1 cellular context compared by ENCODE assay signal in the genomic region with DNA sequence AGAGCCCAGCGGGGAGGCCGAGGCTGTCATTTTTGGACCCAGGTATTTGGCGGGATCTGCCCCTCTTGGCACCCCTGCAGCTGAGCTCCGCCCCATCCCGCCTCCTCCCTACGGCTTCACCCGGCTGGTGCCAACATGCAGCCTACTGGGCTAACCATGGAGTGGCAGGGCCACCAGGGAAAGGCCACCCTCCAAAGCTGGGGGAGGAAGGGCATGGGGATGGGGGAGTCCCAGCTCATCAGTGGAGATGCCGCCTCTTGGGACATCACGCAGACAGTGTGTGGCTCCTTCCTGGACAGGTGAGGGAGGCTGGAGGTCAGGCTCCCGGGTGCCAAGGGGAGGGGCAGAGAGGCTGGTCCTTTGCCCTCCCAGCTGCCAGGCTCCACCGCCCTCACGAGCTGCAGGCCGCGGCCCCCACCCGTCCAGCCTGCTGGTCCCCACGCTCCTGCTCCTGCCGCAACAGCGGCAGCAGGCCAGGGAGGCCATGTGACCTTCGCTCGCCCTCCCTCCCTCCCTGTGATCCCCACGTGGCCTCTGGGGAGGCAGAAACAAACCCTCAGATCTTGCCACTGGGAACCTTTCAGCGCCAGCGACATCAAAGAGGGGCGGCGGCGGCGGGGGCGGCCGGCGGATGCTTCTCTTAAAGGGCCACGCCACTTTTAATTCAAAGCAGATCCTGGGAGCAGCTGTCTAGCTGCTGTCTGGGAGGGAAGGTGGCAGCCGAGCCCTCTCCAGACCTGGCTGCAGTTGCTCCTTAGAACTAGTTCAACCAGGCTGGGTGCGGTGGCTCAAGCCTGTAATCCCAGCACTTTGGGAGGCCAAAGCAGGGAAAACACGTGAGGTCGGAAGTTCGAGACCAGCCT.
A peak's percentile ranks its signal among the peaks of the same experiment; 100 is the strongest.
TF ChIP-seq lines count a peak whose summit lies in the region.

No MANE protein-coding gene starts in this region.

TF ChIP-seq in WTC11, 78 proteins besides CTCF, POLR2A, EP300 and RAD21 (continued from another document):
- TF ChIP-seq AR (CRISPR knock-in tag; IDR thresholded peaks at IDR 0.05) (no peak), PRRX2 (CRISPR knock-in tag; IDR thresholded peaks at IDR 0.05) (no peak), GRHL2 (CRISPR knock-in tag; IDR thresholded peaks at IDR 0.05; ENCODE audit: insufficient replicate concordance, severe bottlenecking) (no peak), ZNF423 (CRISPR knock-in tag; IDR thresholded peaks at IDR 0.05) (no peak), JAZF1 (CRISPR knock-in tag; IDR thresholded peaks at IDR 0.05) (no peak), NR3C1 (CRISPR knock-in tag; conservative IDR thresholded peaks at IDR 0.05; ENCODE audit: low read depth) (no peak), RELA (CRISPR knock-in tag; IDR thresholded peaks at IDR 0.05; ENCODE audit: borderline replicate concordance) (no peak), GABPB1 (CRISPR knock-in tag; IDR thresholded peaks at IDR 0.05) (peak; percentile 82), USF1 (CRISPR knock-in tag; IDR thresholded peaks at IDR 0.05) (peak; percentile 94), CBFB (CRISPR knock-in tag; IDR thresholded peaks at IDR 0.05; ENCODE audit: low read depth) (no peak), NFATC4 (CRISPR knock-in tag; IDR thresholded peaks at IDR 0.05) (no peak), SMAD3 (CRISPR knock-in tag; IDR thresholded peaks at IDR 0.05; ENCODE audit: borderline replicate concordance) (no peak), ESRRA (CRISPR knock-in tag; IDR thresholded peaks at IDR 0.05; ENCODE audit: borderline replicate concordance) (no peak), ZMAT4 (CRISPR knock-in tag; IDR thresholded peaks at IDR 0.05) (no peak), NFE2L1 (CRISPR knock-in tag; IDR thresholded peaks at IDR 0.05) (no peak), ATF3 (CRISPR knock-in tag; conservative IDR thresholded peaks at IDR 0.05) (no peak), ZNF317 (CRISPR knock-in tag; IDR thresholded peaks at IDR 0.05; ENCODE audit: borderline replicate concordance, low read depth) (no peak), JUN (CRISPR knock-in tag; IDR thresholded peaks at IDR 0.05) (no peak), IRF2 (CRISPR knock-in tag; IDR thresholded peaks at IDR 0.05; ENCODE audit: borderline replicate concordance, low read depth) (no peak), HMGA2 (CRISPR knock-in tag; IDR thresholded peaks at IDR 0.05) (no peak), FOXK1 (CRISPR knock-in tag; IDR thresholded peaks at IDR 0.05) (peak; percentile 62; the same call in 1 of the 2 replicates), IRF1 (CRISPR knock-in tag; IDR thresholded peaks at IDR 0.05) (no peak), CREM (CRISPR knock-in tag; IDR thresholded peaks at IDR 0.05) (no peak), TP53 (CRISPR knock-in tag; IDR thresholded peaks at IDR 0.05) (no peak), MYBL2 (CRISPR knock-in tag; IDR thresholded peaks at IDR 0.05) (no peak), ARID4B (CRISPR knock-in tag; IDR thresholded peaks at IDR 0.05; ENCODE audit: borderline replicate concordance) (no peak), E2F4 (CRISPR knock-in tag; IDR thresholded peaks at IDR 0.05; ENCODE audit: borderline replicate concordance, low read depth) (no peak), ATF1 (CRISPR knock-in tag; IDR thresholded peaks at IDR 0.05) (no peak), GTF2I (CRISPR knock-in tag; conservative IDR thresholded peaks at IDR 0.05) (no peak), TEAD4 (CRISPR knock-in tag; IDR thresholded peaks at IDR 0.05) (no peak)
- TF ChIP-seq, protein P1, sequence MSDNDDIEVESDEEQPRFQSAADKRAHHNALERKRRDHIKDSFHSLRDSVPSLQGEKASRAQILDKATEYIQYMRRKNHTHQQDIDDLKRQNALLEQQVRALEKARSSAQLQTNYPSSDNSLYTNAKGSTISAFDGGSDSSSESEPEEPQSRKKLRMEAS (CRISPR knock-in tag; IDR thresholded peaks at IDR 0.05), result peak; percentile 82; the same call in 1 of the 2 replicates
- TF ChIP-seq, protein P2, sequence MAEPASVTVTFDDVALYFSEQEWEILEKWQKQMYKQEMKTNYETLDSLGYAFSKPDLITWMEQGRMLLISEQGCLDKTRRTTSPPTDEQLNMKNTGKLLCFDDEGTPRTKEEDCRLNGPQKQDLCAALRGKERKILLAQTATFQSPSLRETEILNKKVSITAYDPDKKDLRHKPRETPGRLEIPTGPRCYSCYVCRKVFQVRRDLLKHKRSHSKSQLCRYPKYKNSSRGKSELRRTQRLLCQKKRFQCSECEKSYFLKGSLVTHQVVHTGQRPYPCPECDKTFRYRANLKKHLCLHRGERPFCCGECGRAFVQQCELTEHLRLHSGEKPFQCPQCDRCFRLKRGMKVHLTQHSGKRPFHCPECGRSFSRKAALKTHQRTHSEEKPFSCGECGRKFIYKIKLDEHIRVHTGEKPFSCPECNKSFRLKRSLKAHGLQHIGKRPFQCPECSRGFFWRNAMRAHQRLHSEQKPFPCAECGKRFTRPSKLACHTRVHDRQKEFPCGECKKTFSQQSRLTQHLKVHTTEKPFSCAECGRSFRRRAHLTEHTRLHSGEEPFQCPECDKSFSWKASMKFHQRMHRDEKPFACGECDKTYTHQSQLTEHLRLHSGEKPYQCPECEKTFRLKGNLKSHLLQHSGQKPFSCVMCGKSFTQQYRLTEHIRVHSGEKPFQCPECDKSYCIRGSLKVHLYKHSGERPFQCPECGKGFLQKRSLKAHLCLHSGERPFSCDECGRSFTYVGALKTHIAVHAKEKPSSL (CRISPR knock-in tag; conservative IDR thresholded peaks at IDR 0.05), result no peak
- TF ChIP-seq, protein P3, sequence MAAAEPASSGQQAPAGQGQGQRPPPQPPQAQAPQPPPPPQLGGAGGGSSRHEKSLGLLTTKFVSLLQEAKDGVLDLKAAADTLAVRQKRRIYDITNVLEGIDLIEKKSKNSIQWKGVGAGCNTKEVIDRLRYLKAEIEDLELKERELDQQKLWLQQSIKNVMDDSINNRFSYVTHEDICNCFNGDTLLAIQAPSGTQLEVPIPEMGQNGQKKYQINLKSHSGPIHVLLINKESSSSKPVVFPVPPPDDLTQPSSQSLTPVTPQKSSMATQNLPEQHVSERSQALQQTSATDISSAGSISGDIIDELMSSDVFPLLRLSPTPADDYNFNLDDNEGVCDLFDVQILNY (CRISPR knock-in tag; IDR thresholded peaks at IDR 0.05), result no peak
- TF ChIP-seq, protein P4, sequence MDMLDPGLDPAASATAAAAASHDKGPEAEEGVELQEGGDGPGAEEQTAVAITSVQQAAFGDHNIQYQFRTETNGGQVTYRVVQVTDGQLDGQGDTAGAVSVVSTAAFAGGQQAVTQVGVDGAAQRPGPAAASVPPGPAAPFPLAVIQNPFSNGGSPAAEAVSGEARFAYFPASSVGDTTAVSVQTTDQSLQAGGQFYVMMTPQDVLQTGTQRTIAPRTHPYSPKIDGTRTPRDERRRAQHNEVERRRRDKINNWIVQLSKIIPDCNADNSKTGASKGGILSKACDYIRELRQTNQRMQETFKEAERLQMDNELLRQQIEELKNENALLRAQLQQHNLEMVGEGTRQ (CRISPR knock-in tag; IDR thresholded peaks at IDR 0.05), result peak; percentile 93
